ENCODE assay signal across 26 cellular contexts in genomic region chr11:68057807-68058206, GRCh38. TPM values are rescaled to one million over a fixed set of nuclear protein-coding genes. Genes with fewer than 3 reads are reported as not detected.
"Had no signal": no experiment of that assay in that cellular context is flagged by ENCODE, and none has a peak within 500 bp of the region (broad histone marks: within the 10 kb centered on the region; RNA-seq: fewer than 3 reads in every experiment).

No MANE protein-coding gene starts in this region.

- ATAC-seq: esophagus mucosa; left colon; stimulated activated effector memory CD8-positive, alpha-beta T cell treated with anti-CD3 and anti-CD28 coated beads, Interleukin-12 subunit alpha, Interleukin-12 subunit beta, amount 100 ng/mL, for 72 hours had no signal

- H3K27ac ChIP-seq: brain microvascular endothelial cell, sigmoid colon, suprapubic skin, tibial artery had no signal

- DNase-seq: activated CD4-positive, alpha-beta T cell treated with anti-CD3 and anti-CD28 coated beads for 4 hours; activated CD4-positive, alpha-beta T cell treated with anti-CD3 and anti-CD28 coated beads, Interleukin-2, amount 50 U/mL, for 48 hours; activated CD4-positive, CD25-positive, alpha-beta regulatory T cell; activated CD8-positive, alpha-beta memory T cell treated with anti-CD3 and anti-CD28 coated beads for 24 hours; activated CD8-positive, alpha-beta memory T cell treated with anti-CD3 and anti-CD28 coated beads, Interleukin-2, amount 50 U/mL, for 48 hours; activated effector memory CD4-positive, alpha-beta T cell treated with anti-CD3 and anti-CD28 coated beads, Interleukin-2, amount 50 U/mL, for 16 hours; activated naive CD4-positive, alpha-beta T cell treated with anti-CD3 and anti-CD28 coated beads for 36 hours; amniotic stem cell; brain microvascular endothelial cell; cortex of kidney; foreskin fibroblast; head of caudate nucleus; hypothalamus; immature natural killer cell; kidney; left colon; mammary epithelial cell; sigmoid colon; small intestine; stimulated activated CD4-positive, alpha-beta T cell treated with anti-CD3 and anti-CD28 coated beads, Interleukin-4, amount 100 ng/mL, for 24 hours; T-helper 1 cell; tibial artery had no signal

- H3K9me3 ChIP-seq: sigmoid colon, suprapubic skin, tibial artery had no signal

- H3K4me1 ChIP-seq: sigmoid colon, suprapubic skin, tibial artery had no signal

- H3K4me3 ChIP-seq: sigmoid colon, suprapubic skin, tibial artery had no signal

- H3K27me3 ChIP-seq: brain microvascular endothelial cell, sigmoid colon, suprapubic skin, tibial artery had no signal

- FAIRE-seq: astrocyte, kidney, small intestine had no signal

RNA-seq across cellular contexts. Expression of gene ALDH3B1, which starts 47.7 kb away (rescaled TPM):
- total RNA-seq: activated naive CD4-positive, alpha-beta T cell treated with anti-CD3 and anti-CD28 coated beads for 36 hours had no signal
